17 cellular contexts compared by ENCODE assay signal in the genomic region with DNA sequence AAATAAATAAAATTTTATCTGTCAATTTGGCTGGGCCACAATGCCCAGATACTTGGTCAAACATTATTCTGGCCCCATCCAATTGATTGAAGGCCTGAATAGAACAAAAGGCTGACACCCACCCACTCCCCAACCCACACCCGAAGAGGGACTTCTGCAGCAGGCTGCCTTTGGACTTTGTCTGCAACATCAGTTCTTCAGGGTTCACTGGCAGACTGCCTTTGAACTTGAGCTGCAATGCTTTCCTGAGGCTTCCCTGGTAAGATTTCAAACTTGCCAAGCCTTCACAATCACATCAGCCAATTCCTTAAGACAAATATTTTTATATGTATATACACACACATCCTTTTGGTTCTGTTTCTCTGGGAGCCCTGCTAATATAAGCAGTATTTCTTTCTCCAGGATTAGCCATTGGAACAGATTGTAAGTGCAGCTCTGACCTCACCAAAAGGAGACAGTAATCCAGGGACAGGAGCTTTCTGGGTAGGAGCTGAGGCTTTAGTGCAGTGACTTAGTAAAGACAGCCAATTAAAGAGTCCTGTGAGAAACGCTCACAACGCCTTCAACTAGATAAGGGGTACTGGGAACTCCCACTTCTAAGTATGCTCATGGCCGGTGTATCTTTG. TPM values are rescaled to one million over a fixed set of nuclear protein-coding genes. Genes with fewer than 3 reads are reported as not detected.
DNase-seq lines count a peak whose midpoint lies in the region; ATAC-seq, FAIRE-seq and TF ChIP-seq lines count a peak whose summit lies in the region.
"Had no signal": no experiment of that assay in that cellular context is flagged by ENCODE, and none has a peak within 500 bp of the region (broad histone marks: within the 10 kb centered on the region; RNA-seq: fewer than 3 reads in every experiment).

No MANE protein-coding gene starts in this region.

- H3K27ac ChIP-seq in VCaP (peak overlapping the region; percentile 47), sigmoid colon (peak overlapping the region; percentile 60 to 73 (median 67))
- H3K27ac ChIP-seq: adrenal gland, suprapubic skin had no signal

- H3K4me3 ChIP-seq in fibroblast of villous mesenchyme (ENCODE audit: low read depth, low read length) (no peak overlapping the region), sigmoid colon (no peak overlapping the region)
- H3K4me3 ChIP-seq: adrenal gland, suprapubic skin had no signal

- no peaks in the 10 kb centered on the region for H3K9me3 ChIP-seq in sigmoid colon
- H3K9me3 ChIP-seq: adrenal gland, BE2C, suprapubic skin had no signal

- no peak for ATAC-seq in HG03342 (IDR thresholded peaks at IDR 0.05; ENCODE audit: unreplicated experiment)
- no peak for ATAC-seq in HG02798 (IDR thresholded peaks at IDR 0.05; ENCODE audit: poor library complexity, unreplicated experiment)
- ATAC-seq: Right ventricle myocardium inferior had no signal

- H3K4me1 ChIP-seq in sigmoid colon: peaks cover 0 to 47% (median 40%) of the 10 kb centered on the region in 4 donors

- no peak for TF ChIP-seq POLR2A in sigmoid colon (IDR thresholded peaks at IDR 0.05)

- TF ChIP-seq EP300 in sigmoid colon (IDR thresholded peaks at IDR 0.05): no peak

- FAIRE-seq in D721Med (lab: Jason Lieb, UNC): no peak
- FAIRE-seq: colon had no signal

- no peaks in the 10 kb centered on the region for H3K27me3 ChIP-seq in sigmoid colon
- H3K27me3 ChIP-seq: adrenal gland, BE2C, suprapubic skin had no signal

- H3K36me3 ChIP-seq in sigmoid colon: no peaks in the 10 kb centered on the region
- H3K36me3 ChIP-seq: adrenal gland, BE2C, suprapubic skin had no signal

- DNase-seq in D721Med (ENCODE audit: insufficient read length, low spot score): peak; percentile 28
- DNase-seq in fibroblast of villous mesenchyme (ENCODE audit: low read depth): peak; percentile 34
- no peak for DNase-seq in sigmoid colon
- no peak for DNase-seq in activated CD4-positive, alpha-beta T cell treated with anti-CD3 and anti-CD28 coated beads, Interleukin-2, amount 50 U/mL, for 1 hour
- DNase-seq in epidermal melanocyte (ENCODE audit: insufficient read length, low spot score): no peak
- DNase-seq: adrenal gland, BE2C, DMS79, KG1, left cardiac atrium, T-helper 17 cell had no signal

- 45 to 61% methylated on average over 4 of the region's 4 CpGs for WGBS in sigmoid colon, 2 donors

- intact Hi-C loops in sigmoid colon (cut with DNase I): no loop called here

- no peak for TF ChIP-seq CTCF in D721Med (IDR thresholded peaks at IDR 0.05; ENCODE audit: insufficient read depth, missing control alignments)
- TF ChIP-seq CTCF in VCaP (conservative IDR thresholded peaks at IDR 0.05): no peak
- TF ChIP-seq CTCF in fibroblast of villous mesenchyme (IDR thresholded peaks at IDR 0.05; ENCODE audit: insufficient read depth, low read depth, low read length): no peak
- TF ChIP-seq CTCF in sigmoid colon (IDR thresholded peaks at IDR 0.05): no peak

RNA-seq across cellular contexts. Expression of a gene that starts 55.6 kb away (rescaled TPM):
- 110 and 112 TPM in 2 replicates for total RNA-seq in fibroblast of villous mesenchyme
- total RNA-seq in sigmoid colon: 100 to 1,000 TPM in 3 of 4 donors, 10 to 100 TPM in 1; 84.7 to 109 (median 104) TPM
- polyA plus RNA-seq in sigmoid colon: 10 to 100 TPM; 20.6 to 38.7 (median 26.4) TPM

Comparison
In these comparisons a context has a peak if more than half of its experiments do, and no peak if none do; other contexts are left out.
1. DNase-seq: peak in D721Med (single experiment) and fibroblast of villous mesenchyme (single experiment); none in sigmoid colon (single experiment), activated CD4-positive, alpha-beta T cell treated with anti-CD3 and anti-CD28 coated beads, Interleukin-2, amount 50 U/mL, for 1 hour (single experiment) and epidermal melanocyte (single experiment).